Comparison of ENCODE assay signal across 21 cellular contexts in genomic region chr16:78237346-78237745, GRCh38.
"Had no signal": no experiment of that assay in that cellular context is flagged by ENCODE, and none has a peak within 500 bp of the region (broad histone marks: within the 10 kb centered on the region; RNA-seq: fewer than 3 reads in every experiment).

No MANE protein-coding gene starts in this region.

- H3K9me3 ChIP-seq: lower lobe of right lung, spleen, thoracic aorta, upper lobe of left lung had no signal

- FAIRE-seq: astrocyte had no signal

- H3K4me3 ChIP-seq: lower lobe of right lung, spleen, thoracic aorta, upper lobe of left lung had no signal

- H3K36me3 ChIP-seq: lower lobe of right lung, spleen, thoracic aorta, upper lobe of left lung had no signal

- H3K27me3 ChIP-seq: spleen, upper lobe of left lung had no signal

- DNase-seq: activated B cell treated with CpG ODN at 0.5 μM for 24 hours; activated CD4-positive, alpha-beta memory T cell treated with anti-CD3 and anti-CD28 coated beads for 36 hours; activated CD4-positive, alpha-beta T cell treated with anti-CD3 and anti-CD28 coated beads for 48 hours; activated naive CD4-positive, alpha-beta T cell treated with Interleukin-2 at 50 U/mL for 16 hours; activated naive CD8-positive, alpha-beta T cell treated with anti-CD3 and anti-CD28 coated beads for 36 hours; activated T-cell treated with anti-CD3 and anti-CD28 coated beads, Interleukin-2, amount 50 U/mL, for 48 hours; cerebellar nuclear complex; cortex of kidney; foreskin melanocyte; glutamatergic neuron; hypothalamus; left colon; lower lobe of right lung; naive thymus-derived CD8-positive, alpha-beta T cell; spleen; stimulated activated CD4-positive, alpha-beta T cell treated with anti-CD3 and anti-CD28 coated beads, Interleukin-4, amount 100 ng/mL, for 1 hour; stimulated activated naive CD4-positive, alpha-beta T cell; T1000; upper lobe of left lung had no signal

- ATAC-seq: left colon; naive thymus-derived CD8-positive, alpha-beta T cell had no signal

- H3K27ac ChIP-seq: lower lobe of right lung, spleen, thoracic aorta, upper lobe of left lung had no signal
